8 cellular contexts compared by ENCODE assay signal in genomic region chr15:25933456-25934158, GRCh38.
DNase-seq lines count a peak whose midpoint lies in the region; ATAC-seq and TF ChIP-seq lines count a peak whose summit lies in the region.

No MANE protein-coding gene starts in this region.

- H3K27ac ChIP-seq in foreskin keratinocyte, result no peak overlapping the region
- H3K27ac ChIP-seq in neuronal stem cell (replicated peaks; ENCODE audit: low read length), result no peak overlapping the region

- H4K8ac ChIP-seq in neuronal stem cell (ENCODE audit: low read depth, low read length), result no peak overlapping the region

- no peak overlapping the region for H4K91ac ChIP-seq in neuronal stem cell (ENCODE audit: low read depth, low read length, poor library complexity)

- WGBS in neuronal stem cell (ENCODE audit: extremely low coverage in 2 of 2, insufficient read length in 2 of 2, insufficient replicate concordance in 1 of 2), 2 donors, result no CpG with 5 or more reads among the region's 23 CpGs

- no peaks in the 10 kb centered on the region for H3K9me3 Mint-ChIP-seq in Calu3 (ENCODE audit: low read depth, unreplicated experiment)
- peaks cover 5% of the 10 kb centered on the region for H3K9me3 Mint-ChIP-seq in activated T-helper 17 cell treated with anti-CD3 and anti-CD28 coated beads, Interleukin-2, amount 50 U/mL, for 72 hours
- H3K9me3 Mint-ChIP-seq in stimulated activated naive CD8-positive, alpha-beta T cell treated with anti-CD3 and anti-CD28 coated beads, Interleukin-15, amount 100 ng/mL, for 72 hours, result peaks cover 11 to 17% of the 10 kb centered on the region in 2 donors

- intact Hi-C loops in Calu3 (cut with micrococcal nuclease; ENCODE audit: unreplicated experiment), result no loop called here

- CTCF ChIA-PET in Calu3 (lab: Charles Lee), result interaction anchor here (0.6 kb wide), 3 partner anchors 16 to 76 kb away, joined by 3 read pairs; no protein-coding TSS in a partner anchor

- H3K27me3 Mint-ChIP-seq in Calu3 (ENCODE audit: unreplicated experiment), result no peaks in the 10 kb centered on the region
- peaks cover 4% of the 10 kb centered on the region for H3K27me3 Mint-ChIP-seq in activated T-helper 17 cell treated with anti-CD3 and anti-CD28 coated beads, Interleukin-2, amount 50 U/mL, for 72 hours
- peaks cover 11% of the 10 kb centered on the region for H3K27me3 Mint-ChIP-seq in stimulated activated naive CD8-positive, alpha-beta T cell treated with anti-CD3 and anti-CD28 coated beads, Interleukin-15, amount 100 ng/mL, for 72 hours

- H3K27ac Mint-ChIP-seq in Calu3 (ENCODE audit: unreplicated experiment), result no peak overlapping the region
- peak overlapping the region; percentile 90 for H3K27ac Mint-ChIP-seq in activated T-helper 17 cell treated with anti-CD3 and anti-CD28 coated beads, Interleukin-2, amount 50 U/mL, for 72 hours
- H3K27ac Mint-ChIP-seq in stimulated activated naive CD8-positive, alpha-beta T cell treated with anti-CD3 and anti-CD28 coated beads, Interleukin-15, amount 100 ng/mL, for 72 hours, result peak overlapping the region; percentile 85 to 98

- peaks cover 0 to 2% of the 10 kb centered on the region in 2 donors for H3K9me3 ChIP-seq in neuronal stem cell (replicated peaks in 1 of 2; ENCODE audit: control insufficient read depth in 2 of 2, insufficient read depth in 1 of 2, low read depth in 1 of 2, low read length in 2 of 2)

- H3K27me3 ChIP-seq in foreskin keratinocyte (no peaks in the 10 kb centered on the region), neuronal stem cell (ENCODE audit: control insufficient read depth in 3 of 3, insufficient read depth in 3 of 3, low read depth in 1 of 3, low read length in 3 of 3) (no peaks in the 10 kb centered on the region)

- no peaks in the 10 kb centered on the region for H3K36me3 Mint-ChIP-seq in Calu3 (ENCODE audit: insufficient read depth, unreplicated experiment)
- H3K36me3 Mint-ChIP-seq in activated T-helper 17 cell treated with anti-CD3 and anti-CD28 coated beads, Interleukin-2, amount 50 U/mL, for 72 hours (ENCODE audit: low read depth), result no peaks in the 10 kb centered on the region

- peak overlapping the region; percentile 83 for H2BK120ac ChIP-seq in neuronal stem cell (ENCODE audit: low read depth, low read length)

- peak overlapping the region in 1 of 2 donors; percentile 37 for H3K4me3 ChIP-seq in neuronal stem cell (ENCODE audit: low read length in 2 of 2)

- no peaks in the 10 kb centered on the region for H3K4me1 Mint-ChIP-seq in Calu3 (ENCODE audit: low read depth, unreplicated experiment)
- peaks cover 8% of the 10 kb centered on the region for H3K4me1 Mint-ChIP-seq in activated T-helper 17 cell treated with anti-CD3 and anti-CD28 coated beads, Interleukin-2, amount 50 U/mL, for 72 hours
- peaks cover 12% of the 10 kb centered on the region for H3K4me1 Mint-ChIP-seq in stimulated activated naive CD8-positive, alpha-beta T cell treated with anti-CD3 and anti-CD28 coated beads, Interleukin-15, amount 100 ng/mL, for 72 hours

- peak overlapping the region; percentile 65 for H3K9ac ChIP-seq in neuronal stem cell (ENCODE audit: low read depth, low read length, poor library complexity)

- DNase-seq in Calu3 (peak; percentile 14), OCI-M1 (lab: John Stamatoyannopoulos, UW) (peak; percentile 25), foreskin keratinocyte (no peak), neuronal stem cell (ENCODE audit: low spot score) (peak; percentile 51), NCI-H2029 treated with DMSO at 0.1 percent for 48 hours (lab: John Stamatoyannopoulos, UW) (no peak)
- DNase-seq in stimulated activated naive CD8-positive, alpha-beta T cell treated with anti-CD3 and anti-CD28 coated beads, Interleukin-15, amount 100 ng/mL, for 72 hours, result peak; percentile 48 to 69

- H3K4me3 Mint-ChIP-seq in Calu3 (ENCODE audit: low read depth, unreplicated experiment), result peak overlapping the region; percentile 32
- H3K4me3 Mint-ChIP-seq in activated T-helper 17 cell treated with anti-CD3 and anti-CD28 coated beads, Interleukin-2, amount 50 U/mL, for 72 hours, result peak overlapping the region; percentile 90
- peak overlapping the region; percentile 89 to 93 for H3K4me3 Mint-ChIP-seq in stimulated activated naive CD8-positive, alpha-beta T cell treated with anti-CD3 and anti-CD28 coated beads, Interleukin-15, amount 100 ng/mL, for 72 hours

- TF ChIP-seq CTCF in Calu3 (IDR thresholded peaks at IDR 0.05; ENCODE audit: unreplicated experiment) (no peak), foreskin keratinocyte (conservative IDR thresholded peaks at IDR 0.05) (peak; percentile 31)

- H3K36me3 ChIP-seq in neuronal stem cell (replicated peaks in 1 of 2; ENCODE audit: control insufficient read depth in 2 of 2, insufficient read depth in 2 of 2, low read length in 2 of 2), result no peaks in the 10 kb centered on the region

- ATAC-seq in HG02852 (IDR thresholded peaks at IDR 0.05; ENCODE audit: unreplicated experiment) (peak; percentile 79), foreskin keratinocyte (no peak)
- ATAC-seq in activated T-helper 17 cell treated with anti-CD3 and anti-CD28 coated beads, Interleukin-2, amount 50 U/mL, for 72 hours (replicated peaks), result peak; percentile 99
- ATAC-seq in stimulated activated naive CD8-positive, alpha-beta T cell treated with anti-CD3 and anti-CD28 coated beads, Interleukin-15, amount 100 ng/mL, for 72 hours, result peak; percentile 98

- H3K4me2 ChIP-seq in neuronal stem cell (ENCODE audit: insufficient read depth, low read length, poor library complexity, severe bottlenecking), result peak overlapping the region; percentile 35

- H3K14ac ChIP-seq in neuronal stem cell (ENCODE audit: low read length), result peak overlapping the region; percentile 14

- H3K4me1 ChIP-seq in foreskin keratinocyte (no peaks in the 10 kb centered on the region), neuronal stem cell (ENCODE audit: control insufficient read depth in 2 of 2, insufficient read depth in 1 of 2, low read depth in 1 of 2, low read length in 2 of 2) (peaks cover 0 to 8% of the 10 kb centered on the region in 2 donors)

- peak overlapping the region; percentile 89 for H2BK12ac ChIP-seq in neuronal stem cell (ENCODE audit: low read length)

- H2BK15ac ChIP-seq in neuronal stem cell (ENCODE audit: low read length), result peak overlapping the region; percentile 4

- H2AFZ ChIP-seq in neuronal stem cell (ENCODE audit: low read length), result peak overlapping the region; percentile 99

- BruUV-seq in Calu3 (replicated peaks; lab: Mats Ljungman, UMichigan), result no TSS peak

- H3K23ac ChIP-seq in neuronal stem cell (ENCODE audit: low read depth, low read length, poor library complexity), result no peak overlapping the region

- H3K18ac ChIP-seq in neuronal stem cell (ENCODE audit: low read length), result peak overlapping the region; percentile 95

- H2AK5ac ChIP-seq in neuronal stem cell (ENCODE audit: low read depth, low read length), result no peak overlapping the region

- no peak overlapping the region for H3K4ac ChIP-seq in neuronal stem cell (ENCODE audit: low read length)

- no peaks in the 10 kb centered on the region for H3K79me1 ChIP-seq in neuronal stem cell (ENCODE audit: low read depth, low read length)

- no peak overlapping the region for H2BK5ac ChIP-seq in neuronal stem cell (ENCODE audit: low read length)

Comparison
In these comparisons a context has a peak if more than half of its experiments do, and no peak if none do; other contexts are left out.
1. DNase-seq: peak in Calu3 (single experiment), OCI-M1 (single experiment), neuronal stem cell (single experiment) and stimulated activated naive CD8-positive, alpha-beta T cell treated with anti-CD3 and anti-CD28 coated beads, Interleukin-15, amount 100 ng/mL, for 72 hours (2 of 2); none in foreskin keratinocyte (0 of 2) and NCI-H2029 treated with DMSO at 0.1 percent for 48 hours (single experiment).
2. H3K4me3 Mint-ChIP-seq: peak in every context shown above with its lines; median percentile 91 in stimulated activated naive CD8-positive, alpha-beta T cell treated with anti-CD3 and anti-CD28 coated beads, Interleukin-15, amount 100 ng/mL, for 72 hours; 90 in activated T-helper 17 cell treated with anti-CD3 and anti-CD28 coated beads, Interleukin-2, amount 50 U/mL, for 72 hours; 32 in Calu3.